Comparison of ENCODE assay signal across 9 cellular contexts in the genomic region with DNA sequence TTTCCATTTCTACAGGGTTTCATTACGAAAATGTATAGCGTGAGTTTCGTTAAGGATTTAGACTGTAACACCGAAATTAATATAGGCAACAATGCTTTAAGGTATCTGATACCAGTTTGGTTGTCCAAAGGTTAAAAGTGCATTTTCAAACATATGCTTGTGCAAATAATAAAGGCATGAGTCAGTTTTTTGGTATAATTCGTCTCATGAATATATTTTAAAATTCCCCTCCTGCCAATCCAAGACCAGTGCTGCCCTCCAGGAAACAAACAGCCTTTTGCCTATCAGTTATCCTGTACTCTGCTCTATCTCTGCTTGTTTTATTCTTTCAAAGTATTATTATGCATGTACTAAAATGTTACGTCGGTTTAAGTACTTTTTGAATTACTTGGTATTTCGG. TPM values are rescaled to one million over a fixed set of nuclear protein-coding genes. Genes with fewer than 3 reads are reported as not detected.
A peak's percentile ranks its signal among the peaks of the same experiment; 100 is the strongest.
DNase-seq lines count a peak whose midpoint lies in the region; ATAC-seq and TF ChIP-seq lines count a peak whose summit lies in the region.
"Had no signal": no experiment of that assay in that cellular context is flagged by ENCODE, and none has a peak within 500 bp of the region (broad histone marks: within the 10 kb centered on the region; RNA-seq: fewer than 3 reads in every experiment).

No MANE protein-coding gene starts in this region.

- H3K36me3 ChIP-seq in adipocyte (ENCODE audit: control insufficient read depth, insufficient read depth, low read length, severe bottlenecking) (no peaks in the 10 kb centered on the region), left lung (peaks cover 0 to 4% of the 10 kb centered on the region in 2 donors), transverse colon (no peaks in the 10 kb centered on the region)

- no peak for TF ChIP-seq EP300 in transverse colon (IDR thresholded peaks at IDR 0.05; ENCODE audit: low read depth)

- H3K9me3 Mint-ChIP-seq in activated naive CD4-positive, alpha-beta T cell treated with anti-CD3 and anti-CD28 coated beads, Interleukin-2, amount 10 ng/mL, durations not matched to agents 7 days and 5 days: no peaks in the 10 kb centered on the region

- CTCF ChIA-PET in activated naive CD4-positive, alpha-beta T cell treated with anti-CD3 and anti-CD28 coated beads, Interleukin-2, amount 10 ng/mL, durations not matched to agents 7 days and 5 days (lab: Charles Lee): no interaction called here

- peaks cover 4% of the 10 kb centered on the region for H3K27me3 Mint-ChIP-seq in activated naive CD4-positive, alpha-beta T cell treated with anti-CD3 and anti-CD28 coated beads, Interleukin-2, amount 10 ng/mL, durations not matched to agents 7 days and 5 days

- intact Hi-C loops in left lung (cut with DNase I): no loop called here
- intact Hi-C loops in transverse colon (cut with DNase I; ENCODE audit: low total_unique reads): loop anchor here (10.0 kb wide), 1 partner anchor 459 kb away; no protein-coding TSS in a partner anchor

- in situ Hi-C loops in transverse colon (cut with MboI; ENCODE audit: low pct_ligation_motif_present in 1 of 4, low pct_unique_long_range_greater_than_20kb in 1 of 4, low sequenced_read_pairs in 3 of 4): loop anchor here in 1 of 4 donors (25.0 kb wide), 1 partner anchor 197 kb away; no protein-coding TSS in a partner anchor

- no peak for TF ChIP-seq POLR2A in transverse colon (IDR thresholded peaks at IDR 0.05)

- peak overlapping the region; percentile 87 for H3K27ac Mint-ChIP-seq in activated naive CD4-positive, alpha-beta T cell treated with anti-CD3 and anti-CD28 coated beads, Interleukin-2, amount 10 ng/mL, durations not matched to agents 7 days and 5 days

- 33 to 34% methylated on average over 8 of the region's 8 CpGs for WGBS in transverse colon (ENCODE audit: low coverage in 1 of 2), 2 donors

- no peak for TF ChIP-seq CTCF in left lung (IDR thresholded peaks at IDR 0.05)
- no peak for TF ChIP-seq CTCF in transverse colon (IDR thresholded peaks at IDR 0.05)

- H3K4me3 Mint-ChIP-seq in activated naive CD4-positive, alpha-beta T cell treated with anti-CD3 and anti-CD28 coated beads, Interleukin-2, amount 10 ng/mL, durations not matched to agents 7 days and 5 days: peak overlapping the region; percentile 88

- H3K4me1 ChIP-seq in adipocyte (ENCODE audit: control insufficient read depth, insufficient read depth, low read length) (peaks cover 29% of the 10 kb centered on the region), left lung (peaks cover 0 to 58% of the 10 kb centered on the region in 2 donors), transverse colon (peaks cover 23 to 56% (median 39%) of the 10 kb centered on the region in 4 donors)

- no peak for DNase-seq in activated naive CD4-positive, alpha-beta T cell treated with anti-CD3 and anti-CD28 coated beads, Interleukin-2, amount 10 ng/mL, durations not matched to agents 7 days and 5 days
- no peak for DNase-seq in activated naive CD4-positive, alpha-beta T cell (lab: John Stamatoyannopoulos, UW)
- DNase-seq in adipocyte (ENCODE audit: low read depth): peak; percentile 70
- DNase-seq in left lung: no peak
- no peak for DNase-seq in transverse colon
- no peak for DNase-seq in GOT3 (lab: John Stamatoyannopoulos, UW)
- DNase-seq: NCI-H1930 had no signal

- H3K27me3 ChIP-seq in adipocyte (replicated peaks; ENCODE audit: control insufficient read depth, insufficient read depth, low read length) (no peaks in the 10 kb centered on the region), left lung (no peaks in the 10 kb centered on the region), transverse colon (no peaks in the 10 kb centered on the region)

- H3K4me1 Mint-ChIP-seq in activated naive CD4-positive, alpha-beta T cell treated with anti-CD3 and anti-CD28 coated beads, Interleukin-2, amount 10 ng/mL, durations not matched to agents 7 days and 5 days: peaks cover 51% of the 10 kb centered on the region

- H3K36me3 Mint-ChIP-seq in activated naive CD4-positive, alpha-beta T cell treated with anti-CD3 and anti-CD28 coated beads, Interleukin-2, amount 10 ng/mL, durations not matched to agents 7 days and 5 days: peaks cover 7% of the 10 kb centered on the region

- peak overlapping the region; percentile 92 for H3K4me3 ChIP-seq in adipocyte (ENCODE audit: low read length)
- peak overlapping the region; percentile 72 to 81 for H3K4me3 ChIP-seq in left lung
- H3K4me3 ChIP-seq in transverse colon: peak overlapping the region in 3 of 4 donors; percentile 73 to 96 (median 89)

- H3K27ac ChIP-seq in left lung (no peak overlapping the region), transverse colon (peak overlapping the region; percentile 94 to 98 (median 97))

- no peaks in the 10 kb centered on the region for H3K9me3 ChIP-seq in adipocyte (ENCODE audit: control insufficient read depth, low read length)
- H3K9me3 ChIP-seq in left lung: no peaks in the 10 kb centered on the region
- no peaks in the 10 kb centered on the region for H3K9me3 ChIP-seq in transverse colon

- ATAC-seq in left lung (no peak), HG02852 (IDR thresholded peaks at IDR 0.05; ENCODE audit: unreplicated experiment) (no peak), GM21717 (IDR thresholded peaks at IDR 0.05; ENCODE audit: unreplicated experiment) (no peak)

- peak overlapping the region; percentile 88 for H3K9ac ChIP-seq in adipocyte (ENCODE audit: low read length)

RNA-seq across cellular contexts. Expression of gene LCOR, which starts 2.0 kb away (rescaled TPM):
- total RNA-seq in left lung (10 to 100 TPM; 27.3 to 29.6 TPM), transverse colon (10 to 100 TPM; 47.2 to 86.4 (median 60.0) TPM)

Comparison
In these comparisons a context has a peak if more than half of its experiments do, and no peak if none do; other contexts are left out.
1. H3K27ac ChIP-seq: peak in transverse colon (4 of 4); none in left lung (0 of 2).
2. Peak in every context shown above with its lines, with median percentiles within 50 percentile points of each other: H3K4me3 ChIP-seq.